1 cellular context compared by ENCODE assay signal in the genomic region with DNA sequence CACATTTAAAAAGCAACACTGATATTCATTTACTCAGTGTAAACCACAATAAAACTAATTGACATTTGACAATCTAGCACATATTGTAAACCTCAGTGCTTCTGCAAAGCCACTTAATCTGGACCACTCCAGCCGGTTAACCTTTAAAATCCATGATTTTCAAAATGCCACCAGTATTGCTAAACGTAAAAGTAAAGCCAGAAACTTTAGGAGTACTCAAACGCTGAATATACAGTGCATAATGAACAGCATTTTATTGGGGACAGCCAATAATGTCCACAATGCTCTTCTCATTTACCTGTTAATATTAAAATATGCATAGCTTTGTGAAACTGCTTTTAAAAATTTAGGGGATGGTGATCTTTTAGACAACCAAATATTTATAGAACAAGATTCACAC.
TF ChIP-seq lines count a peak whose summit lies in the region.

No MANE protein-coding gene starts in this region.

TF ChIP-seq in A549, 52 proteins besides CTCF, POLR2A, EP300 and RAD21 (continued from another document):
- no peak for TF ChIP-seq EHMT2 (IDR thresholded peaks at IDR 0.05; ENCODE audit: low read depth)
- no peak for TF ChIP-seq CBX2 (IDR thresholded peaks at IDR 0.05; ENCODE audit: borderline replicate concordance, low read depth)
- peak; percentile 94 for TF ChIP-seq HOXA7 (CRISPR knock-in tag; IDR thresholded peaks at IDR 0.05)
- no peak for TF ChIP-seq FOSL2 (IDR thresholded peaks at IDR 0.05)
- 0 out of 2 replicates have a peak, but pooled peaks have one; percentile 0 for TF ChIP-seq FOSL2 (CRISPR knock-in tag; IDR thresholded peaks at IDR 0.05)
- peak; percentile 96 for TF ChIP-seq TFCP2L1 (CRISPR knock-in tag; IDR thresholded peaks at IDR 0.05)
- no peak for TF ChIP-seq NFE2L2 (conservative IDR thresholded peaks at IDR 0.05; ENCODE audit: low read length)
- no peak for TF ChIP-seq EHF (CRISPR knock-in tag; IDR thresholded peaks at IDR 0.05)
TF ChIP-seq in A549: peak in this region for 6.
